Comparison of ENCODE assay signal across 9 cellular contexts in the genomic region with DNA sequence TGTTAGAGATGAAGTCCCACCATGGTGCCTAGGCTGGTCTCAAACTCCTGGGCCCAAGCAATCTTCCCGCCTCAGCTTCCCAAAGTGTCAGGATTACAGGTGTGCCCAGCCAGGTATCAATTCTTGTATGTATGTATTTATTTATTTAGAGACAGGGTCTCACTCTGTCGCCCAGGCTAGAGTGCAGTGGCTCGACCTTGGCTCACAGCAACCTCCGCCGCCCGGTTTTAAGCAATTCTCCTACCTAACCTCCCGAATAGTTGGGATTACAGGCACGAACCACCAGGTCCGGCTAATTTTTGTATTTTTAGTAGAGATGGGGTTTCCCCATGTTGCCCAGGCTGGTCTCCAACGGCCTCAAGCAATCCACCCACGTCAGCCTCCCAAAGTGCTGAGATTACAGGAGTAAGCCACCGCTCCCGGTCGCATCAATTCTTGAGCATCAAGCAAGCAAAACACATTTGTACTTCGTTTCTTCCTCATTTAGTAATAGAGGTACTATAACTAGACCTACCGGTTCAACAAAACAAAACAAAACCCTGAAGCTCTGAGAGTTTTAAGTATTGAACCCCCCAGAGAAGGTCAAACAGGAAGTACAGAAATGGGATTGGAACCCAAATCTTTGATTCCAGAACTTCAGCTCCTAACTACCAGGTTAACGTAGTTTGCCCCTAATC. TPM values are rescaled to one million over a fixed set of nuclear protein-coding genes. Genes with fewer than 3 reads are reported as not detected.
DNase-seq lines count a peak whose midpoint lies in the region; ATAC-seq, FAIRE-seq and TF ChIP-seq lines count a peak whose summit lies in the region.
"Had no signal": no experiment of that assay in that cellular context is flagged by ENCODE, and none has a peak within 500 bp of the region (broad histone marks: within the 10 kb centered on the region; RNA-seq: fewer than 3 reads in every experiment).

No MANE protein-coding gene starts in this region.

- SMC1A ChIA-PET in GM12878 (lab: Charles Lee; ENCODE audit: uncharacterized antibody, unreplicated experiment) = interaction anchor here (0.9 to 3.4 kb wide), 3 partner anchors 32 to 35 kb away, joined by 3 to 15 read pairs (median 4); a partner anchor contains a TSS

- CTCF ChIA-PET in activated CD4-positive, alpha-beta T cell treated with anti-CD3 and anti-CD28 coated beads for 36 hours (lab: Charles Lee) = interaction anchor here (0.6 to 1.8 kb wide), 8 partner anchors 9 to 351 kb away, joined by 3 to 5 read pairs (median 4); a partner anchor contains a TSS
- CTCF ChIA-PET in GM12878 (lab: Yijun Ruan, JAX) = interaction anchor here (0.9 to 1.4 kb wide), 2 partner anchors 33 to 514 kb away, joined by 3 to 7 read pairs; a partner anchor contains a TSS

- no peaks in the 10 kb centered on the region for H3K27me3 ChIP-seq in GM12878 (replicated peaks in 1 of 2; ENCODE audit: control insufficient read depth in 2 of 2, insufficient read depth in 2 of 2, low read length in 1 of 2)
- no peaks in the 10 kb centered on the region for H3K27me3 ChIP-seq in thymus (ENCODE audit: control insufficient read depth, insufficient read depth)

- no peak for TF ChIP-seq CTCF in GM12878 (IDR thresholded peaks at IDR 0.05 in 2 of 3, conservative IDR thresholded peaks at IDR 0.05 in 1 of 3; ENCODE audit: control insufficient read depth in 2 of 3, extremely low read depth in 1 of 3, insufficient read depth in 1 of 3, low read depth in 3 of 3, low read length in 3 of 3)

- peak overlapping the region; percentile 88 for H3K27ac Mint-ChIP-seq in activated CD4-positive, alpha-beta T cell treated with anti-CD3 and anti-CD28 coated beads for 36 hours

- H3K27ac ChIP-seq in GM12878 (ENCODE audit: control insufficient read depth, insufficient read depth) (peak overlapping the region; percentile 9), thymus (ENCODE audit: low read depth) (peak overlapping the region; percentile 91)

- ATAC-seq in activated CD4-positive, alpha-beta T cell treated with anti-CD3 and anti-CD28 coated beads for 36 hours = no peak
- no peak for ATAC-seq in GM12878

- H3K9ac ChIP-seq in GM12878 (ENCODE audit: control insufficient read depth, insufficient read depth, low read length) = peak overlapping the region; percentile 64

- H3K36me3 Mint-ChIP-seq in activated CD4-positive, alpha-beta T cell treated with anti-CD3 and anti-CD28 coated beads for 36 hours (ENCODE audit: low read depth) = peaks cover 11% of the 10 kb centered on the region

- RAD21 ChIA-PET in GM12878 (lab: Charles Lee; ENCODE audit: unreplicated experiment) = interaction anchor here (1.9 to 2.0 kb wide), 2 partner anchors 32 to 33 kb away, joined by 6 to 18 read pairs; a partner anchor contains a TSS

- H3K27me3 Mint-ChIP-seq in activated CD4-positive, alpha-beta T cell treated with anti-CD3 and anti-CD28 coated beads for 36 hours = no peaks in the 10 kb centered on the region

- no TSS peak for BruUV-seq in GM12878 (replicated peaks; lab: Mats Ljungman, UMichigan)

- peaks cover 18% of the 10 kb centered on the region for H3K79me2 ChIP-seq in GM12878 (ENCODE audit: control insufficient read depth, insufficient read depth, low read length)

- H3K4me1 ChIP-seq in GM12878 (ENCODE audit: control insufficient read depth, insufficient read depth, low read length) (peaks cover 8% of the 10 kb centered on the region; the same call in 1 of the 2 replicates), thymus (ENCODE audit: control insufficient read depth, insufficient read depth, low read length) (peaks cover 17% of the 10 kb centered on the region)

- no peak for TF ChIP-seq RAD21 in GM12878 (IDR thresholded peaks at IDR 0.05; ENCODE audit: insufficient read depth, low read depth, low read length)

- H3K4me3 ChIP-seq in GM12878 (peak overlapping the region; percentile 91), thymus (ENCODE audit: low read length) (peak overlapping the region; percentile 74)

- POLR2A ChIA-PET in activated CD4-positive, alpha-beta T cell treated with anti-CD3 and anti-CD28 coated beads for 36 hours (lab: Charles Lee) = interaction anchor here (0.7 to 1.0 kb wide), 2 partner anchors 34 to 68 kb away, joined by 3 to 4 read pairs; a partner anchor contains a TSS
- POLR2A ChIA-PET in GM12878 (lab: Charles Lee) = interaction anchor here (0.8 to 2.8 kb wide), 7 partner anchors 8 to 152 kb away, joined by 3 to 15 read pairs (median 5); a partner anchor contains a TSS

- peak overlapping the region; percentile 89 for H3K4me3 Mint-ChIP-seq in activated CD4-positive, alpha-beta T cell treated with anti-CD3 and anti-CD28 coated beads for 36 hours

- no peak for TF ChIP-seq POLR2A in GM12878 (IDR thresholded peaks at IDR 0.05; ENCODE audit: low read depth, low read length)

- peak overlapping the region; percentile 69 for H3K4me2 ChIP-seq in GM12878 (ENCODE audit: control insufficient read depth, insufficient read depth)

- WGBS in GM12878 (ENCODE audit: insufficient coverage, insufficient replicate concordance, low lambda C conversion rate, missing lambda C conversion rate) = 21% methylated on average over 17 of the region's 17 CpGs
- 49% methylated on average over 17 of the region's 17 CpGs for WGBS in thymus

- peak overlapping the region; percentile 80 for H2AFZ ChIP-seq in GM12878 (ENCODE audit: control insufficient read depth, low read depth, low read length)

- TF ChIP-seq EP300 in GM12878 (IDR thresholded peaks at IDR 0.05; ENCODE audit: borderline replicate concordance in 1 of 2, control insufficient read depth in 1 of 2, low read depth in 2 of 2, low read length in 2 of 2) = no peak

- intact Hi-C loops in activated CD4-positive, alpha-beta T cell treated with anti-CD3 and anti-CD28 coated beads for 36 hours (cut with DNase I, micrococcal nuclease) = loop anchor here (1.0 to 5.0 kb wide), 12 partner anchors 34 to 886 kb away; a partner anchor contains a TSS
- intact Hi-C loops in GM12878 (cut with micrococcal nuclease; ENCODE audit: unreplicated experiment) = loop anchor here (2.0 kb wide), 3 partner anchors 33 to 79 kb away; a partner anchor contains a TSS

- peak; percentile 57 for DNase-seq in activated CD4-positive, alpha-beta T cell treated with anti-CD3 and anti-CD28 coated beads for 36 hours
- no peak for DNase-seq in activated CD4-positive, alpha-beta T cell treated with anti-CD3 and anti-CD28 coated beads for 4 hours
- DNase-seq in M059J (ENCODE audit: low read depth) (peak; percentile 56), GM12878 (ENCODE audit: low read depth, low spot score) (peak; percentile 20), left kidney (ENCODE audit: low read depth, low spot score) (peak; percentile 21), NCI-H1417 treated with DMSO at 0.1 percent for 48 hours (lab: John Stamatoyannopoulos, UW) (no peak), NCI-H1694 (lab: John Stamatoyannopoulos, UW) (no peak)

- H3K4me1 Mint-ChIP-seq in activated CD4-positive, alpha-beta T cell treated with anti-CD3 and anti-CD28 coated beads for 36 hours = peaks cover 23% of the 10 kb centered on the region

- no peaks in the 10 kb centered on the region for H3K9me3 Mint-ChIP-seq in activated CD4-positive, alpha-beta T cell treated with anti-CD3 and anti-CD28 coated beads for 36 hours (ENCODE audit: low read depth)

- no peaks in the 10 kb centered on the region for H4K20me1 ChIP-seq in GM12878 (ENCODE audit: control insufficient read depth, insufficient read depth)

- H3K36me3 ChIP-seq in GM12878 (ENCODE audit: control insufficient read depth in 2 of 2, insufficient read depth in 2 of 2, low read length in 1 of 2) (peaks cover 0 to 6% of the 10 kb centered on the region in 2 experiments; a peak in 2 of 4 replicates), thymus (ENCODE audit: control insufficient read depth, insufficient read depth) (peaks cover 18% of the 10 kb centered on the region)

- no peak for FAIRE-seq in GM12878 (lab: Jason Lieb, UNC)

- H3K9me3 ChIP-seq in GM12878 (replicated peaks; ENCODE audit: control insufficient read depth, insufficient read depth, low read length) (no peaks in the 10 kb centered on the region), thymus (ENCODE audit: control insufficient read depth) (no peaks in the 10 kb centered on the region)

- in situ Hi-C loops in GM12878 (cut with MboI) = no loop called here

RNA-seq across cellular contexts. Expression of a gene that starts 1.0 kb away (rescaled TPM):
- 10 to 100 TPM; 10.3 to 11.6 TPM for total RNA-seq in activated CD4-positive, alpha-beta T cell treated with anti-CD3 and anti-CD28 coated beads for 36 hours
- total RNA-seq in M059J (2014; rRNA removed; shearing (Covaris generic)) = 7.1 and 13.3 TPM in 2 replicates
- total RNA-seq in GM12878 (2013; cell fraction: nucleolus; rRNA removed) = 34.4 and 34.9 TPM in 2 replicates
- total RNA-seq in GM12878 (2014; rRNA removed) = 6.2 and 7.1 TPM in 2 replicates
- total RNA-seq in GM12878 (2014; rRNA removed; fragmentation: Illumina TruSeq; extraction: Trizol) = 3.5 and 4.2 TPM in 2 replicates
- total RNA-seq in GM12878 (2021) = 9.5 and 13.1 TPM in 2 replicates
- polyA plus RNA-seq in GM12878 (2011; ENCODE audit: low read depth) = 2.3 TPM
- 2.5 and 4.9 TPM in 2 replicates for polyA plus RNA-seq in GM12878 (2011; rRNA removed)
- polyA plus RNA-seq in GM12878 (2011; cell fraction: cytosol; rRNA removed) = 5.6 and 7.4 TPM in 2 replicates
- 11.2 and 13.0 TPM in 2 replicates for polyA plus RNA-seq in GM12878 (2011; cell fraction: nucleus; rRNA removed)
- polyA plus RNA-seq in GM12878 (2012) = 3.8 and 4.8 TPM in 2 replicates
- polyA plus RNA-seq in GM12878 (2014; fragmentation: Illumina TruSeq; extraction: Trizol) = 1.3 and 3.2 TPM in 2 replicates
- 1 to 10 TPM in 1 of 2 experiments, under 1 TPM in 1; 0.99 to 1.0 TPM for polyA plus RNA-seq in GM12878 (2014; fragmentation: Nextera tagmentation; extraction: Ambion mirVana)
- polyA plus RNA-seq in GM12878 (2014; rRNA removed) = 6.4 and 8.2 TPM in 2 replicates
- 1 to 10 TPM; 6.7 to 7.7 TPM for polyA plus RNA-seq in GM12878 (2016; fragmentation: Nextera tagmentation; extraction: Ambion mirVana)
- polyA minus RNA-seq in GM12878 (2011; rRNA and poly(A)+ RNA removed) = 5.9 and 8.9 TPM in 2 replicates
- polyA minus RNA-seq in GM12878 (2011; cell fraction: cytosol; rRNA and poly(A)+ RNA removed) = 2.3 and 2.9 TPM in 2 replicates
- 4.4 and 11.5 TPM in 2 replicates for polyA minus RNA-seq in GM12878 (2011; cell fraction: nucleus; rRNA and poly(A)+ RNA removed)
- 13.8 TPM for polyA plus RNA-seq in thymus

RNA-seq across cellular contexts. Expression of a gene that starts 20.1 kb away (rescaled TPM):
- not detected for total RNA-seq in activated CD4-positive, alpha-beta T cell treated with anti-CD3 and anti-CD28 coated beads for 36 hours
- not detected in 2 replicates for total RNA-seq in M059J (2014; rRNA removed; shearing (Covaris generic))
- not detected in 2 replicates for total RNA-seq in GM12878 (2013; cell fraction: nucleolus; rRNA removed)
- total RNA-seq in GM12878 (2014; rRNA removed) (not detected in 2 replicates), GM12878 (2014; rRNA removed; fragmentation: Illumina TruSeq; extraction: Trizol) (not detected in 2 replicates), GM12878 (2021) (not detected in 2 replicates)
- polyA plus RNA-seq in GM12878 (2011; ENCODE audit: low read depth) = not detected
- polyA plus RNA-seq in GM12878 (2011; rRNA removed) (not detected in 2 replicates), GM12878 (2014; fragmentation: Illumina TruSeq; extraction: Trizol) (not detected in 2 replicates), GM12878 (2014; fragmentation: Nextera tagmentation; extraction: Ambion mirVana) (not detected), GM12878 (2014; rRNA removed) (not detected in 2 replicates), GM12878 (2016; fragmentation: Nextera tagmentation; extraction: Ambion mirVana) (not detected), thymus (0.14 TPM)
- not detected in 2 replicates for polyA plus RNA-seq in GM12878 (2011; cell fraction: cytosol; rRNA removed)
- polyA plus RNA-seq in GM12878 (2011; cell fraction: nucleus; rRNA removed) = 0.24 TPM in 1 of 2 replicates, not detected in the other
- not detected in 2 replicates for polyA plus RNA-seq in GM12878 (2012)
- not detected in 2 replicates for polyA minus RNA-seq in GM12878 (2011; rRNA and poly(A)+ RNA removed)
- polyA minus RNA-seq in GM12878 (2011; cell fraction: cytosol; rRNA and poly(A)+ RNA removed) = not detected in 2 replicates
- polyA minus RNA-seq in GM12878 (2011; cell fraction: nucleus; rRNA and poly(A)+ RNA removed) = not detected in 2 replicates
- total RNA-seq: glomerular endothelial cell had no signal

RNA-seq across cellular contexts. Expression of a gene that starts 27.2 kb away (rescaled TPM):
- total RNA-seq in activated CD4-positive, alpha-beta T cell treated with anti-CD3 and anti-CD28 coated beads for 36 hours = not detected
- total RNA-seq in M059J (2014; rRNA removed; shearing (Covaris generic)) = not detected in 2 replicates
- total RNA-seq in GM12878 (2013; cell fraction: nucleolus; rRNA removed) = not detected in 2 replicates
- total RNA-seq in GM12878 (2014; rRNA removed) (not detected in 2 replicates), GM12878 (2014; rRNA removed; fragmentation: Illumina TruSeq; extraction: Trizol) (not detected in 2 replicates), GM12878 (2021) (0.61 TPM in 1 of 2 replicates, not detected in the other)
- not detected for polyA plus RNA-seq in GM12878 (2011; ENCODE audit: low read depth)
- polyA plus RNA-seq in GM12878 (2011; rRNA removed) (0.26 and 0.83 TPM in 2 replicates), GM12878 (2014; fragmentation: Illumina TruSeq; extraction: Trizol) (not detected in 2 replicates), GM12878 (2014; fragmentation: Nextera tagmentation; extraction: Ambion mirVana) (not detected), GM12878 (2014; rRNA removed) (not detected in 2 replicates), GM12878 (2016; fragmentation: Nextera tagmentation; extraction: Ambion mirVana) (not detected), thymus (16.2 TPM)
- polyA plus RNA-seq in GM12878 (2011; cell fraction: cytosol; rRNA removed) = 1.3 TPM in 2 replicates
- polyA plus RNA-seq in GM12878 (2011; cell fraction: nucleus; rRNA removed) = 1.5 and 2.1 TPM in 2 replicates
- polyA plus RNA-seq in GM12878 (2012) = not detected in 2 replicates
- not detected in 2 replicates for polyA minus RNA-seq in GM12878 (2011; rRNA and poly(A)+ RNA removed)
- not detected in 2 replicates for polyA minus RNA-seq in GM12878 (2011; cell fraction: cytosol; rRNA and poly(A)+ RNA removed)
- not detected in 2 replicates for polyA minus RNA-seq in GM12878 (2011; cell fraction: nucleus; rRNA and poly(A)+ RNA removed)
- total RNA-seq: glomerular endothelial cell had no signal

RNA-seq across cellular contexts. Expression of a gene that starts 33.7 kb away (rescaled TPM):
- total RNA-seq in activated CD4-positive, alpha-beta T cell treated with anti-CD3 and anti-CD28 coated beads for 36 hours = under 1 TPM; 0.11 to 0.16 TPM
- total RNA-seq in M059J (2014; rRNA removed; shearing (Covaris generic)) = 0.81 and 1.4 TPM in 2 replicates
- total RNA-seq in GM12878 (2013; cell fraction: nucleolus; rRNA removed) = not detected in 2 replicates
- total RNA-seq in GM12878 (2014; rRNA removed) (0.22 and 0.56 TPM in 2 replicates), GM12878 (2014; rRNA removed; fragmentation: Illumina TruSeq; extraction: Trizol) (0.09 and 0.22 TPM in 2 replicates), GM12878 (2021) (0.21 and 0.36 TPM in 2 replicates)
- polyA plus RNA-seq in GM12878 (2011; ENCODE audit: low read depth) = 0.39 TPM
- polyA plus RNA-seq in GM12878 (2011; rRNA removed) (0.03 and 0.22 TPM in 2 replicates), GM12878 (2014; fragmentation: Illumina TruSeq; extraction: Trizol) (0.01 TPM in 1 of 2 replicates, not detected in the other), GM12878 (2014; fragmentation: Nextera tagmentation; extraction: Ambion mirVana) (not detected), GM12878 (2014; rRNA removed) (0.13 and 0.16 TPM in 2 replicates), GM12878 (2016; fragmentation: Nextera tagmentation; extraction: Ambion mirVana) (under 1 TPM; 0.21 to 0.78 TPM), thymus (1.1 TPM)
- 0.24 and 0.30 TPM in 2 replicates for polyA plus RNA-seq in GM12878 (2011; cell fraction: cytosol; rRNA removed)
- polyA plus RNA-seq in GM12878 (2011; cell fraction: nucleus; rRNA removed) = 0.31 and 0.37 TPM in 2 replicates
- 0.31 and 0.51 TPM in 2 replicates for polyA plus RNA-seq in GM12878 (2012)
- 0.07 and 0.57 TPM in 2 replicates for polyA minus RNA-seq in GM12878 (2011; rRNA and poly(A)+ RNA removed)
- polyA minus RNA-seq in GM12878 (2011; cell fraction: cytosol; rRNA and poly(A)+ RNA removed) = not detected in 2 replicates
- polyA minus RNA-seq in GM12878 (2011; cell fraction: nucleus; rRNA and poly(A)+ RNA removed) = not detected in 2 replicates

RNA-seq across cellular contexts. Expression of a gene that starts 33.9 kb away (rescaled TPM):
- 10 to 100 TPM; 12.1 to 14.1 TPM for total RNA-seq in activated CD4-positive, alpha-beta T cell treated with anti-CD3 and anti-CD28 coated beads for 36 hours
- 9.3 and 15.8 TPM in 2 replicates for total RNA-seq in M059J (2014; rRNA removed; shearing (Covaris generic))
- total RNA-seq in GM12878 (2013; cell fraction: nucleolus; rRNA removed) = 76.7 and 79.0 TPM in 2 replicates
- 11.2 and 14.2 TPM in 2 replicates for total RNA-seq in GM12878 (2014; rRNA removed)
- 6.7 and 8.2 TPM in 2 replicates for total RNA-seq in GM12878 (2014; rRNA removed; fragmentation: Illumina TruSeq; extraction: Trizol)
- 12.9 and 13.4 TPM in 2 replicates for total RNA-seq in GM12878 (2021)
- polyA plus RNA-seq in GM12878 (2011; ENCODE audit: low read depth) = 3.7 TPM
- 7.0 and 9.1 TPM in 2 replicates for polyA plus RNA-seq in GM12878 (2011; rRNA removed)
- polyA plus RNA-seq in GM12878 (2011; cell fraction: cytosol; rRNA removed) = 5.9 and 10.5 TPM in 2 replicates
- 41.4 and 52.5 TPM in 2 replicates for polyA plus RNA-seq in GM12878 (2011; cell fraction: nucleus; rRNA removed)
- polyA plus RNA-seq in GM12878 (2012) = 7.3 and 7.7 TPM in 2 replicates
- 4.3 and 5.0 TPM in 2 replicates for polyA plus RNA-seq in GM12878 (2014; fragmentation: Illumina TruSeq; extraction: Trizol)
- polyA plus RNA-seq in GM12878 (2014; fragmentation: Nextera tagmentation; extraction: Ambion mirVana) = under 1 TPM; 0.29 to 0.52 TPM
- 12.2 and 15.4 TPM in 2 replicates for polyA plus RNA-seq in GM12878 (2014; rRNA removed)
- 1 to 10 TPM; 7.7 to 8.8 TPM for polyA plus RNA-seq in GM12878 (2016; fragmentation: Nextera tagmentation; extraction: Ambion mirVana)
- polyA minus RNA-seq in GM12878 (2011; rRNA and poly(A)+ RNA removed) = 16.3 and 18.0 TPM in 2 replicates
- 4.5 and 9.0 TPM in 2 replicates for polyA minus RNA-seq in GM12878 (2011; cell fraction: cytosol; rRNA and poly(A)+ RNA removed)
- 10.6 and 23.4 TPM in 2 replicates for polyA minus RNA-seq in GM12878 (2011; cell fraction: nucleus; rRNA and poly(A)+ RNA removed)
- polyA plus RNA-seq in thymus = 34.0 TPM

Comparison
In these comparisons a context has a peak if more than half of its experiments do, and no peak if none do; other contexts are left out.
1. DNase-seq: peak in activated CD4-positive, alpha-beta T cell treated with anti-CD3 and anti-CD28 coated beads for 36 hours (single experiment), M059J (single experiment), GM12878 (single experiment) and left kidney (single experiment); none in activated CD4-positive, alpha-beta T cell treated with anti-CD3 and anti-CD28 coated beads for 4 hours (0 of 2), NCI-H1417 treated with DMSO at 0.1 percent for 48 hours (single experiment) and NCI-H1694 (single experiment).